ENCODE assay signal across 8 cellular contexts in genomic region chr7:100493476-100494264, GRCh38. TPM values are rescaled to one million over a fixed set of nuclear protein-coding genes. Genes with fewer than 3 reads are reported as not detected.
A peak's percentile ranks its signal among the peaks of the same experiment; 100 is the strongest.
DNase-seq lines count a peak whose midpoint lies in the region; ATAC-seq and TF ChIP-seq lines count a peak whose summit lies in the region.

No MANE protein-coding gene starts in this region.

- H3K4me1 ChIP-seq in OCI-LY7 (ENCODE audit: insufficient read depth, low read length, poor library complexity, severe bottlenecking): peaks cover 18% of the 10 kb centered on the region
- peaks cover 2% of the 10 kb centered on the region for H3K4me1 ChIP-seq in iPS DF 6.9 (ENCODE audit: control insufficient read depth, insufficient read depth, low read length)
- peaks cover 18% of the 10 kb centered on the region for H3K4me1 ChIP-seq in smooth muscle cell (ENCODE audit: low read depth)

- no TSS peak for BruUV-seq in OCI-LY7 (replicated peaks; lab: Mats Ljungman, UMichigan)

- H3K27ac Mint-ChIP-seq in activated naive CD8-positive, alpha-beta T cell treated with anti-CD3 and anti-CD28 coated beads for 36 hours: no peak overlapping the region

- CTCF ChIA-PET in OCI-LY7 (lab: Charles Lee; ENCODE audit: unreplicated experiment): no interaction called here

- 0 out of 2 replicates have a peak, but pooled peaks cover 2% of the 10 kb centered on the region for H3K27me3 ChIP-seq in iPS DF 6.9 (ENCODE audit: control insufficient read depth, insufficient read depth, low read length)
- peaks cover 4% of the 10 kb centered on the region for H3K27me3 ChIP-seq in smooth muscle cell (ENCODE audit: low read depth)

- no peak overlapping the region for H3K4me3 ChIP-seq in OCI-LY7 (ENCODE audit: low read depth, low read length, poor library complexity, severe bottlenecking)
- peak overlapping the region; percentile 43; the same call in 1 of the 2 replicates for H3K4me3 ChIP-seq in iPS DF 6.9 (ENCODE audit: low read length)
- peak overlapping the region; percentile 23 for H3K4me3 ChIP-seq in smooth muscle cell

- H3K4me1 Mint-ChIP-seq in activated naive CD8-positive, alpha-beta T cell treated with anti-CD3 and anti-CD28 coated beads for 36 hours: peaks cover 10% of the 10 kb centered on the region

- POLR2A ChIA-PET in OCI-LY7 (lab: Charles Lee): no interaction called here

- 0 out of 2 replicates have a peak, but pooled peaks have one; percentile 31 for TF ChIP-seq CTCF in OCI-LY7 (conservative IDR thresholded peaks at IDR 0.05; ENCODE audit: low read length)
- no peak for TF ChIP-seq CTCF in smooth muscle cell (IDR thresholded peaks at IDR 0.05; ENCODE audit: borderline replicate concordance, insufficient read depth, poor library complexity, severe bottlenecking)

- H3K4me2 ChIP-seq in OCI-LY7 (ENCODE audit: low read length) (peak overlapping the region; percentile 33; the same call in 1 of the 2 replicates), smooth muscle cell (peak overlapping the region; percentile 82)

- intact Hi-C loops in OCI-LY7 (cut with micrococcal nuclease; ENCODE audit: unreplicated experiment): no loop called here

- no peaks in the 10 kb centered on the region for H3K36me3 Mint-ChIP-seq in activated naive CD8-positive, alpha-beta T cell treated with anti-CD3 and anti-CD28 coated beads for 36 hours

- WGBS in iPS DF 6.9 (ENCODE audit: insufficient coverage, insufficient read length): no CpG with 5 or more reads among the region's 56 CpGs
- 27% methylated on average over 23 of the region's 56 CpGs for WGBS in smooth muscle cell (ENCODE audit: low lambda C conversion rate)

- H3F3A ChIP-seq in smooth muscle cell (ENCODE audit: low read depth): no peaks in the 10 kb centered on the region

- no peaks in the 10 kb centered on the region for H3K9me3 Mint-ChIP-seq in activated naive CD8-positive, alpha-beta T cell treated with anti-CD3 and anti-CD28 coated beads for 36 hours

- H4K20me1 ChIP-seq in OCI-LY7 (ENCODE audit: insufficient read depth, low read length) (no peaks in the 10 kb centered on the region), smooth muscle cell (ENCODE audit: low read depth) (no peaks in the 10 kb centered on the region)

- ATAC-seq in HG03565 (IDR thresholded peaks at IDR 0.05; ENCODE audit: unreplicated experiment): no peak

- no peaks in the 10 kb centered on the region for H3K9me3 ChIP-seq in OCI-LY7 (ENCODE audit: low read length)
- H3K9me3 ChIP-seq in iPS DF 6.9 (ENCODE audit: control insufficient read depth, insufficient read depth, low read length): no peaks in the 10 kb centered on the region
- no peaks in the 10 kb centered on the region for H3K9me3 ChIP-seq in smooth muscle cell (replicated peaks; ENCODE audit: low read depth)

- no peak overlapping the region for H3K9ac ChIP-seq in smooth muscle cell (ENCODE audit: low read depth)

- H2AFZ ChIP-seq in OCI-LY7 (ENCODE audit: low read length): peak overlapping the region; percentile 40
- no peak overlapping the region for H2AFZ ChIP-seq in smooth muscle cell (ENCODE audit: low read depth)

- H3K27ac ChIP-seq in OCI-LY7 (ENCODE audit: low read depth, low read length, poor library complexity, severe bottlenecking): no peak overlapping the region
- no peak overlapping the region for H3K27ac ChIP-seq in iPS DF 6.9 (ENCODE audit: low read length)
- no peak overlapping the region for H3K27ac ChIP-seq in smooth muscle cell (ENCODE audit: low read depth)

- no peaks in the 10 kb centered on the region for H3K36me3 ChIP-seq in OCI-LY7 (ENCODE audit: insufficient read depth, low read length)
- H3K36me3 ChIP-seq in iPS DF 6.9 (ENCODE audit: control insufficient read depth, insufficient read depth, low read length): peaks cover 5% of the 10 kb centered on the region; the same call in 1 of the 2 replicates
- H3K36me3 ChIP-seq in smooth muscle cell (ENCODE audit: low read depth): no peaks in the 10 kb centered on the region

- H3K4me3 Mint-ChIP-seq in activated naive CD8-positive, alpha-beta T cell treated with anti-CD3 and anti-CD28 coated beads for 36 hours: peak overlapping the region; percentile 71

- no peaks in the 10 kb centered on the region for H3K79me2 ChIP-seq in OCI-LY7 (ENCODE audit: insufficient read depth, low read depth, low read length)
- no peaks in the 10 kb centered on the region for H3K79me2 ChIP-seq in smooth muscle cell (ENCODE audit: low read depth)

- H3K27me3 Mint-ChIP-seq in activated naive CD8-positive, alpha-beta T cell treated with anti-CD3 and anti-CD28 coated beads for 36 hours: no peaks in the 10 kb centered on the region

- DNase-seq in D341Med (ENCODE audit: low spot score) (peak; percentile 63), OCI-LY7 (ENCODE audit: low spot score) (peak; percentile 49), iPS DF 6.9 (ENCODE audit: low read depth, low spot score) (no peak), smooth muscle cell (lab: John Stamatoyannopoulos, UW; ENCODE audit: unreplicated experiment) (no peak), cortex of kidney (lab: John Stamatoyannopoulos, UW) (no peak), SKM-1 (lab: John Stamatoyannopoulos, UW; ENCODE audit: unreplicated experiment) (no peak)
- peak; percentile 74 for DNase-seq in activated naive CD8-positive, alpha-beta T cell treated with anti-CD3 and anti-CD28 coated beads for 36 hours

- H3K9me2 ChIP-seq in OCI-LY7 (ENCODE audit: insufficient read depth, low read length): no peaks in the 10 kb centered on the region

RNA-seq across cellular contexts. Expression of gene NYAP1, which starts 9.9 kb away (rescaled TPM):
- 0.08 and 0.98 TPM in 2 replicates for total RNA-seq in OCI-LY7 (2014; rRNA removed; shearing (Covaris generic))
- total RNA-seq in OCI-LY7 (2022): 0.10 and 0.50 TPM in 2 replicates
- under 1 TPM; 0.29 to 0.34 TPM for total RNA-seq in activated naive CD8-positive, alpha-beta T cell treated with anti-CD3 and anti-CD28 coated beads for 36 hours
- 1.6 and 2.3 TPM in 2 replicates for total RNA-seq in smooth muscle cell
- 0.07 TPM in 1 of 2 replicates, not detected in the other for polyA plus RNA-seq in smooth muscle cell

RNA-seq across cellular contexts. Expression of gene TSC22D4, which starts 14.7 kb away (rescaled TPM):
- 38.5 and 41.4 TPM in 2 replicates for total RNA-seq in OCI-LY7 (2014; rRNA removed; shearing (Covaris generic))
- total RNA-seq in OCI-LY7 (2022) (75.4 and 76.6 TPM in 2 replicates), smooth muscle cell (14.5 and 20.0 TPM in 2 replicates)
- 10 to 100 TPM; 81.4 to 83.7 TPM for total RNA-seq in activated naive CD8-positive, alpha-beta T cell treated with anti-CD3 and anti-CD28 coated beads for 36 hours
- polyA plus RNA-seq in smooth muscle cell: 46.9 and 51.1 TPM in 2 replicates

RNA-seq across cellular contexts. Expression of gene SPACDR, which starts 29.6 kb away (rescaled TPM):
- 0.54 and 1.6 TPM in 2 replicates for total RNA-seq in OCI-LY7 (2014; rRNA removed; shearing (Covaris generic))
- total RNA-seq in OCI-LY7 (2022) (2.4 and 3.7 TPM in 2 replicates), smooth muscle cell (not detected in 2 replicates)
- 1 to 10 TPM; 1.0 to 1.5 TPM for total RNA-seq in activated naive CD8-positive, alpha-beta T cell treated with anti-CD3 and anti-CD28 coated beads for 36 hours
- polyA plus RNA-seq in smooth muscle cell: 0.58 and 2.2 TPM in 2 replicates

RNA-seq across cellular contexts. Expression of gene AGFG2, which starts 45.3 kb away (rescaled TPM):
- 7.9 and 11.5 TPM in 2 replicates for total RNA-seq in OCI-LY7 (2014; rRNA removed; shearing (Covaris generic))
- total RNA-seq in OCI-LY7 (2022) (15.2 and 17.1 TPM in 2 replicates), smooth muscle cell (2.7 TPM in 2 replicates)
- 10 to 100 TPM; 52.4 to 55.4 TPM for total RNA-seq in activated naive CD8-positive, alpha-beta T cell treated with anti-CD3 and anti-CD28 coated beads for 36 hours
- 4.0 and 8.4 TPM in 2 replicates for polyA plus RNA-seq in smooth muscle cell

RNA-seq across cellular contexts. Expression of gene PPP1R35, which starts 57.4 kb away (rescaled TPM):
- total RNA-seq in OCI-LY7 (2014; rRNA removed; shearing (Covaris generic)): 127 and 137 TPM in 2 replicates
- total RNA-seq in OCI-LY7 (2022) (86.9 and 90.6 TPM in 2 replicates), smooth muscle cell (12.5 and 21.5 TPM in 2 replicates)
- total RNA-seq in activated naive CD8-positive, alpha-beta T cell treated with anti-CD3 and anti-CD28 coated beads for 36 hours: 10 to 100 TPM; 45.7 to 46.4 TPM
- 41.6 and 46.0 TPM in 2 replicates for polyA plus RNA-seq in smooth muscle cell

Comparison
In these comparisons a context has a peak if more than half of its experiments do, and no peak if none do; other contexts are left out.
1. DNase-seq: peak in D341Med (single experiment), OCI-LY7 (single experiment) and activated naive CD8-positive, alpha-beta T cell treated with anti-CD3 and anti-CD28 coated beads for 36 hours (single experiment); none in iPS DF 6.9 (single experiment), smooth muscle cell (single experiment), cortex of kidney (single experiment) and SKM-1 (single experiment).